ENCODE assay signal across 8 cellular contexts in the genomic region with DNA sequence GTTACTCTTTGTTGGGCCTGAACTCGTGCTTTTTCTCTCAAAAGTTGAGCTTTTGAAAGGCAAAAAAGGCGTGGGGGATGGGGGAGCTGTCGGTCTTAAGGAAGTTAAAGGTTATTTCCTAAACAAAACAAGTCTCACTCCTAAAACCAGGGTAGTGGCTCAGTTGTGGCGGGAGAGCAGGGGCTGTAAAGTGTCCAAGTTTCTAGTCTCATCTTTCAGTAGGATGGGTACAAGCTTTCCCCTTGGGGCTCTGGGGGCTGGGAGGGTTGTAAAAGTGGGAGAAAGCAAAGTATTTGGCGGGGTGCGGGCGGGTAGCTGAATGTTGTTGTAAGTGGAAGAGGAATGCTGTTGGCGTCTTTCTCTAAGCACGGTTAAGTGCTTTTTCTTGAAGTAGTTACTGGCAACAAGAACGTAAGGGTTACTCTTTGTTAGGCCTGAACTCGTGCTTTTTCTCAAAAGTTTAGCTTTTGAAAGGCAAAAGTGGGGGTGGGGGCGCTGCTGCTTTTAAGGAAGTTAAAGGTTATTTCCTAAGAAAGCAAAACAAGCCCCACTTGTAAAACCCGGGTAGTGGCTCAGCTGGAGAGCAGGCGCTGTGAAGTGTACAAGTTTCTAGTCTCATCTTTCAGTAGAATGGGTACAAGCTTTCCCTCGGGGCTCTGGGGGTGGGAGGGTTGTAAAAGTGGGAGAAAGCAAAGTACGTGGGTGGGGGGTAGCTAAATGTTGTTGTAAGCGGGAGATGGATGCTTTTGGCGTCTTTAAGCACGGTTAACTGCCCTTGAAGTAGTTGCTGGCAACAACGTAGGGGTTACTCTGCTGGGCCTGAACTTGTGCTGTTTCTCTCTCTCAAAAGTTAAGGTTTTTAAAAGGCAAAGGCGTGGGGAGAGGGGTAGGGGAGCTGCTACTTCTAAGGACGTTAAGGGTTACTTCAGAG. TPM values are rescaled to one million over a fixed set of nuclear protein-coding genes. Genes with fewer than 3 reads are reported as not detected.
DNase-seq lines count a peak whose midpoint lies in the region; ATAC-seq and TF ChIP-seq lines count a peak whose summit lies in the region.

No MANE protein-coding gene starts in this region.

- no CpG with 5 or more reads among the region's 22 CpGs for WGBS in H9 (ENCODE audit: extremely low coverage, insufficient read length, low lambda C conversion rate)
- WGBS in mesodermal cell (ENCODE audit: insufficient coverage in 2 of 2), 2 experiments, result 23 to 40% methylated on average over 18 to 19 of the region's 22 CpGs

- no peak overlapping the region for H3K56ac ChIP-seq in H9 (ENCODE audit: insufficient read length, low read depth, low read length)

- H2BK15ac ChIP-seq in H9 (ENCODE audit: low read depth, low read length), result no peak overlapping the region

- no peak overlapping the region for H2BK20ac ChIP-seq in H9 (ENCODE audit: low read depth, low read length, poor library complexity, severe bottlenecking)

- H2BK12ac ChIP-seq in H9 (ENCODE audit: insufficient read length, low read depth, low read length), result no peak overlapping the region

- ATAC-seq in GM18861 (IDR thresholded peaks at IDR 0.05; ENCODE audit: unreplicated experiment), result no peak

- no peak overlapping the region for H2AFZ ChIP-seq in H9 (ENCODE audit: low read length)

- H3K4me3 Mint-ChIP-seq in H9 (peak overlapping the region; percentile 80 to 90), type B pancreatic cell (peak overlapping the region; percentile 91)

- no peaks in the 10 kb centered on the region for H4K20me1 ChIP-seq in H9 (ENCODE audit: control insufficient read depth, insufficient read depth, insufficient read length)

- no peak overlapping the region for H4K91ac ChIP-seq in H9 (ENCODE audit: insufficient read length, low read depth, low read length)

- no peak overlapping the region for H2BK5ac ChIP-seq in H9 (ENCODE audit: insufficient read length, low read length)

- peak overlapping the region; percentile 27 for H3K27ac ChIP-seq in H9 (ENCODE audit: insufficient read length, low read depth, low read length)
- peak overlapping the region; percentile 83 for H3K27ac ChIP-seq in SK-N-MC
- H3K27ac ChIP-seq in cingulate gyrus (ENCODE audit: low read depth, low read length), result peak overlapping the region; percentile 97
- peak overlapping the region; percentile 92 for H3K27ac ChIP-seq in mesodermal cell (ENCODE audit: low read depth, low read length, severe bottlenecking)

- H3K9me3 ChIP-seq in H9 (ENCODE audit: control insufficient read depth, low read depth, low read length), result no peaks in the 10 kb centered on the region
- no peaks in the 10 kb centered on the region for H3K9me3 ChIP-seq in SK-N-MC (ENCODE audit: low read depth, low read length)
- H3K9me3 ChIP-seq in mesodermal cell (ENCODE audit: control insufficient read depth, low read length), result no peaks in the 10 kb centered on the region

- no peak overlapping the region for H4K5ac ChIP-seq in H9 (ENCODE audit: insufficient read length, low read depth, low read length)

- H3K36me3 ChIP-seq in BJ (ENCODE audit: control insufficient read depth, insufficient read depth, low read length) (peaks cover 12% of the 10 kb centered on the region), SK-N-MC (ENCODE audit: insufficient read depth, low read length) (peaks cover 18% of the 10 kb centered on the region; the same call in 1 of the 2 replicates), mesodermal cell (ENCODE audit: control insufficient read depth, insufficient read depth, low read length) (peaks cover 25% of the 10 kb centered on the region)

- peak overlapping the region; percentile 70 for H3K4me2 ChIP-seq in H9 (ENCODE audit: insufficient read depth, insufficient read length, low read length)

- H3K79me2 ChIP-seq in H9 (ENCODE audit: insufficient read depth, low read length), result peaks cover 8% of the 10 kb centered on the region; the same call in 1 of the 2 replicates

- H3T11ph ChIP-seq in H9 (ENCODE audit: low read length), result no peak overlapping the region

- CTCF ChIA-PET in BJ (lab: Yijun Ruan, JAX), result interaction anchor here (0.7 to 1.7 kb wide), 8 partner anchors 11 to 98 kb away, joined by 3 to 5 read pairs (median 4); no protein-coding TSS in a partner anchor

- H3K14ac ChIP-seq in H9 (ENCODE audit: insufficient read depth, low read length), result peak overlapping the region; percentile 92; the same call in 1 of the 2 replicates

- peak overlapping the region; percentile 93 for H3K18ac ChIP-seq in H9 (ENCODE audit: insufficient read length, low read depth, low read length)

- H3K27me3 Mint-ChIP-seq in H9 (ENCODE audit: low read depth) (no peaks in the 10 kb centered on the region; the same call in 1 of the 2 replicates), type B pancreatic cell (no peaks in the 10 kb centered on the region)

- H3K36me3 Mint-ChIP-seq in H9 (ENCODE audit: insufficient read depth in 1 of 3, low read depth in 3 of 3) (peaks cover 25 to 34% (median 34%) of the 10 kb centered on the region in 3 experiments), type B pancreatic cell (peaks cover 17% of the 10 kb centered on the region)

- H3K27ac Mint-ChIP-seq in H9 (peak overlapping the region; percentile 98 to 100 (median 98)), type B pancreatic cell (peak overlapping the region; percentile 100)

- H3K23ac ChIP-seq in H9 (ENCODE audit: insufficient read length, low read depth, low read length), result no peak overlapping the region

- H3K9ac ChIP-seq in H9 (ENCODE audit: extremely low read depth, insufficient read length, low read length), result peak overlapping the region; percentile 89
- peak overlapping the region; percentile 93 for H3K9ac ChIP-seq in SK-N-MC (ENCODE audit: insufficient read length)

- DNase-seq in BJ (ENCODE audit: low read depth), result no peak
- DNase-seq in H9, result no peak
- no peak for DNase-seq in SK-N-MC (ENCODE audit: low read depth, low spot score)
- DNase-seq in type B pancreatic cell (ENCODE audit: extremely low spot score, unreplicated experiment), result no peak
- no peak for DNase-seq in NCI-H748 treated with DMSO at 0.1 percent for 48 hours (lab: John Stamatoyannopoulos, UW)

- no peak overlapping the region for H2AK5ac ChIP-seq in H9 (ENCODE audit: insufficient read length, low read length)

- H3K23me2 ChIP-seq in H9 (ENCODE audit: insufficient read length, low read depth, low read length, poor library complexity, severe bottlenecking), result peaks cover 13% of the 10 kb centered on the region

- peaks cover 5% of the 10 kb centered on the region for H3K4me1 ChIP-seq in H9 (ENCODE audit: insufficient read depth, low read length)
- peaks cover 24% of the 10 kb centered on the region for H3K4me1 ChIP-seq in mesodermal cell (ENCODE audit: control insufficient read depth, insufficient read depth, low read length, poor library complexity, severe bottlenecking)

- peak overlapping the region; percentile 40 for H2BK120ac ChIP-seq in H9 (ENCODE audit: low read depth, low read length, poor library complexity, severe bottlenecking)

- H3K4me1 Mint-ChIP-seq in H9, result peaks cover 50 to 64% of the 10 kb centered on the region in 2 experiments
- H3K4me1 Mint-ChIP-seq in type B pancreatic cell (ENCODE audit: unreplicated experiment), result peaks cover 52% of the 10 kb centered on the region

- peaks cover 3% of the 10 kb centered on the region for H3K79me1 ChIP-seq in H9 (ENCODE audit: insufficient read depth, low read depth, low read length, poor library complexity, severe bottlenecking)

- no peaks in the 10 kb centered on the region for H3K27me3 ChIP-seq in BJ (ENCODE audit: control insufficient read depth, insufficient read depth, low read length)
- no peaks in the 10 kb centered on the region for H3K27me3 ChIP-seq in H9 (ENCODE audit: insufficient read depth, low read length)

- TF ChIP-seq CTCF in BJ (IDR thresholded peaks at IDR 0.05; ENCODE audit: insufficient read depth, low read depth, low read length), result no peak
- no peak for TF ChIP-seq CTCF in H9 (conservative IDR thresholded peaks at IDR 0.05)
- TF ChIP-seq CTCF in type B pancreatic cell (conservative IDR thresholded peaks at IDR 0.05), result no peak

- H4K8ac ChIP-seq in H9 (replicated peaks; ENCODE audit: insufficient read length, low read depth, low read length), result no peak overlapping the region

- H3K4me3 ChIP-seq in BJ (ENCODE audit: low read depth, low read length) (peak overlapping the region; percentile 65), SK-N-MC (peak overlapping the region; percentile 82), mesodermal cell (ENCODE audit: extremely low read depth, insufficient read depth, low read length, poor library complexity, severe bottlenecking) (peak overlapping the region; percentile 68)

- H3K9me3 Mint-ChIP-seq in H9 (no peaks in the 10 kb centered on the region; a peak in 1 of 5 replicates), type B pancreatic cell (no peaks in the 10 kb centered on the region)

- POLR2A ChIA-PET in BJ (lab: Charles Lee), result interaction anchor here (0.6 to 1.9 kb wide), 9 partner anchors 9 to 257 kb away, joined by 3 to 23 read pairs (median 4); no protein-coding TSS in a partner anchor

- H3K4ac ChIP-seq in H9 (ENCODE audit: low read depth, low read length), result no peak overlapping the region; the same call in 1 of the 2 replicates

RNA-seq across cellular contexts. Expression of gene WDR1, which starts 1.1 kb away (rescaled TPM):
- polyA plus RNA-seq in BJ (2011; rRNA removed), result 666 and 952 TPM in 2 replicates
- polyA minus RNA-seq in BJ (2011; rRNA and poly(A)+ RNA removed), result 536 and 732 TPM in 2 replicates
- 366 and 367 TPM in 2 replicates for total RNA-seq in H9 (2021)
- polyA plus RNA-seq in mesodermal cell (2013, experiment 1 of 2), result 278 TPM
- polyA plus RNA-seq in mesodermal cell (2013, experiment 2 of 2), result 225 TPM
- 227 and 313 TPM in 2 replicates for total RNA-seq in type B pancreatic cell (ENCODE audit: low replicate concordance)

Comparison
In these comparisons a context has a peak if more than half of its experiments do, and no peak if none do; other contexts are left out.
1. H3K27ac ChIP-seq: peak in every context shown above with its lines; median percentile 97 in cingulate gyrus; 92 in mesodermal cell; 83 in SK-N-MC; 27 in H9.